In genomic region chr2:149658553-149658952, GRCh38 we compare ENCODE assay signal across 2 cellular contexts.
TF ChIP-seq lines count a peak whose summit lies in the region.

No MANE protein-coding gene starts in this region.

TF ChIP-seq in HepG2, 621 proteins besides CTCF, POLR2A, EP300 and RAD21:
- peak in 1 of 2 experiments; percentile 58; a peak in 2 of 4 replicates for TF ChIP-seq MAFK (conservative IDR thresholded peaks at IDR 0.05 in 1 of 2, IDR thresholded peaks at IDR 0.05 in 1 of 2; ENCODE audit: low read length in 2 of 2)
- no peak for TF ChIP-seq ZNF451 (CRISPR knock-in tag; IDR thresholded peaks at IDR 0.05)
- peak; percentile 45; the same call in 1 of the 2 replicates for TF ChIP-seq MAFF (IDR thresholded peaks at IDR 0.05; ENCODE audit: low read depth, low read length)
- TF ChIP-seq, protein P1, sequence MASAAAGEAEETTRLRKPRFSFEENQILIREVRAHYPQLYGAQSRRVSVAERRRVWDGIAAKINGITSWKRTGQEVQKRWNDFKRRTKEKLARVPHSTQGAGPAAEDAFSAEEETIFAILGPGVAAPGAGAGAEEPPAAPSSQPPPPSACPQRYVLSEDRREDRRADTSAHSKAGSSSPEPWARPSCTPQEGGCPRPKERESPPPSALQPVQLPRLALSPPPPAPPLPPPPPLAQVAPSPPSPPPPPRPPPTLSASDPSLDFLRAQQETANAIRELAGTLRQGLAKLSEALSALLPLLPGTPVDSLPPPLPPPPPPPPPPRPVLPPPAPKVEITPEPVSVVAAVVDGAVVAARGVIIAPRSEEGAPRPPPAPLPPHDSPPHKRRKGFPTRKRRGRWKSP (CRISPR knock-in tag; IDR thresholded peaks at IDR 0.05), result no peak

TF ChIP-seq in K562, 482 proteins besides CTCF, POLR2A, EP300 and RAD21:
- peak; percentile 53; the same call in 1 of the 2 replicates for TF ChIP-seq ZNF316 (IDR thresholded peaks at IDR 0.05)
- TF ChIP-seq PTTG1 (tag; IDR thresholded peaks at IDR 0.05; ENCODE audit: low read depth), result no peak
- TF ChIP-seq CBFA2T2 (conservative IDR thresholded peaks at IDR 0.05), result no peak
- TF ChIP-seq ESRRA (IDR thresholded peaks at IDR 0.05; ENCODE audit: borderline replicate concordance, low read depth), result no peak
